ENCODE assay signal across 9 cellular contexts in genomic region chr9:87812375-87813118, GRCh38.
A peak's percentile ranks its signal among the peaks of the same experiment; 100 is the strongest.
DNase-seq lines count a peak whose midpoint lies in the region; ATAC-seq and TF ChIP-seq lines count a peak whose summit lies in the region.
"Had no signal": no experiment of that assay in that cellular context is flagged by ENCODE, and none has a peak within 500 bp of the region (broad histone marks: within the 10 kb centered on the region; RNA-seq: fewer than 3 reads in every experiment).

No MANE protein-coding gene starts in this region.

- TF ChIP-seq CTCF in endodermal cell (conservative IDR thresholded peaks at IDR 0.05) (peak; percentile 99), omental fat pad (IDR thresholded peaks at IDR 0.05) (peak in 1 of 3 donors; percentile 59)

- DNase-seq in activated CD8-positive, alpha-beta memory T cell treated with anti-CD3 and anti-CD28 coated beads, Interleukin-2, amount 50 U/mL, for 24 hours (ENCODE audit: extremely low read depth) = peak; percentile 12
- DNase-seq in activated CD8-positive, alpha-beta memory T cell treated with anti-CD3 and anti-CD28 coated beads, Interleukin-2, amount 50 U/mL, for 4 hours = no peak
- DNase-seq in SK-MEL-5 (ENCODE audit: low read depth, low spot score) = peak; percentile 58
- peak; percentile 75 for DNase-seq in endodermal cell
- DNase-seq in omental fat pad (ENCODE audit: low spot score) = no peak
- no peak for DNase-seq in SKM-1 treated with dmso at 0.1 percent for 144 hours (lab: John Stamatoyannopoulos, UW; ENCODE audit: unreplicated experiment)
- DNase-seq in SHP77 treated with DMSO at 0.1 percent for 48 hours (lab: John Stamatoyannopoulos, UW) = no peak
- no peak for DNase-seq in NCI-H1436 treated with DMSO at 0.1 percent for 48 hours (lab: John Stamatoyannopoulos, UW)

- H3K27ac Mint-ChIP-seq in endodermal cell = no peak overlapping the region

- H3K36me3 Mint-ChIP-seq in endodermal cell (ENCODE audit: low read depth) = no peaks in the 10 kb centered on the region

- no peaks in the 10 kb centered on the region for H3K36me3 ChIP-seq in endodermal cell (ENCODE audit: control insufficient read depth, insufficient read depth, low read length)

- H3K9me3 ChIP-seq in endodermal cell (ENCODE audit: control insufficient read depth, low read length) = peaks cover 23% of the 10 kb centered on the region

- H3K27me3 ChIP-seq in endodermal cell (ENCODE audit: control insufficient read depth, insufficient read depth, low read length, poor library complexity, severe bottlenecking) = peaks cover 7% of the 10 kb centered on the region

- no peak overlapping the region for H3K9ac ChIP-seq in endodermal cell (ENCODE audit: extremely low read depth, low read length, poor library complexity, severe bottlenecking)

- ATAC-seq in omental fat pad (ENCODE audit: low FRiP score) = peak; percentile 86

- peaks cover 5% of the 10 kb centered on the region for H3K4me1 Mint-ChIP-seq in endodermal cell
- H3K4me1 Mint-ChIP-seq: central memory CD8-positive, alpha-beta T cell had no signal

- H3K27me3 Mint-ChIP-seq in endodermal cell (ENCODE audit: insufficient read depth) = peaks cover 12% of the 10 kb centered on the region

- no peak overlapping the region for H3K4me3 ChIP-seq in endodermal cell (ENCODE audit: low read length)

- peaks cover 24% of the 10 kb centered on the region for H3K9me3 Mint-ChIP-seq in endodermal cell
- H3K9me3 Mint-ChIP-seq: central memory CD8-positive, alpha-beta T cell had no signal

- 65 to 69% methylated on average over 12 to 13 of the region's 13 CpGs for WGBS in endodermal cell (ENCODE audit: insufficient coverage in 1 of 2, insufficient read length in 1 of 2), 2 experiments

- in situ Hi-C loops in SK-MEL-5 (cut with HindIII; ENCODE audit: low pct_unique_long_range_greater_than_20kb, low sequenced_read_pairs) = no loop called here

- H3K4me1 ChIP-seq in endodermal cell (ENCODE audit: control insufficient read depth, insufficient read depth, low read length) = no peaks in the 10 kb centered on the region

- H3K27ac ChIP-seq in endodermal cell (ENCODE audit: low read depth, low read length) = no peak overlapping the region

- H3K4me3 Mint-ChIP-seq in endodermal cell = no peak overlapping the region
- H3K4me3 Mint-ChIP-seq: central memory CD8-positive, alpha-beta T cell had no signal

Comparison
In these comparisons a context has a peak if more than half of its experiments do, and no peak if none do; other contexts are left out.
1. DNase-seq: peak in activated CD8-positive, alpha-beta memory T cell treated with anti-CD3 and anti-CD28 coated beads, Interleukin-2, amount 50 U/mL, for 24 hours (single experiment), SK-MEL-5 (single experiment) and endodermal cell (single experiment); none in activated CD8-positive, alpha-beta memory T cell treated with anti-CD3 and anti-CD28 coated beads, Interleukin-2, amount 50 U/mL, for 4 hours (single experiment), omental fat pad (single experiment), SKM-1 treated with dmso at 0.1 percent for 144 hours (single experiment), SHP77 treated with DMSO at 0.1 percent for 48 hours (single experiment) and NCI-H1436 treated with DMSO at 0.1 percent for 48 hours (single experiment).